ENCODE assay signal across 8 cellular contexts in genomic region chr1:204398197-204399125, GRCh38. TPM values are rescaled to one million over a fixed set of nuclear protein-coding genes. Genes with fewer than 3 reads are reported as not detected.
DNase-seq lines count a peak whose midpoint lies in the region; ATAC-seq and FAIRE-seq lines count a peak whose summit lies in the region.

No MANE protein-coding gene starts in this region.

- peak overlapping the region; percentile 59 for H3K27ac ChIP-seq in CD4-positive, CD25-positive, alpha-beta regulatory T cell (ENCODE audit: insufficient read depth, low read length, poor library complexity, severe bottlenecking)
- H3K27ac ChIP-seq in epithelial cell of prostate (no peak overlapping the region), mucosa of rectum (ENCODE audit: low read depth in 2 of 2, low read length in 2 of 2) (peak overlapping the region; percentile 46 to 73)

- no peaks in the 10 kb centered on the region for H3K9me3 Mint-ChIP-seq in CD4-positive, CD25-positive, alpha-beta regulatory T cell

- H3K36me3 ChIP-seq in CD4-positive, CD25-positive, alpha-beta regulatory T cell (ENCODE audit: control insufficient read depth, insufficient read depth, low read length): peaks cover 53% of the 10 kb centered on the region
- peaks cover 21 to 22% of the 10 kb centered on the region in 2 donors for H3K36me3 ChIP-seq in mucosa of rectum (ENCODE audit: control insufficient read depth in 2 of 2, insufficient read depth in 2 of 2, low read length in 2 of 2)

- peak overlapping the region in 1 of 2 donors; percentile 12 for H3K9ac ChIP-seq in mucosa of rectum (ENCODE audit: low read depth in 1 of 2, low read length in 2 of 2)

- H3K36me3 Mint-ChIP-seq in CD4-positive, CD25-positive, alpha-beta regulatory T cell: peaks cover 20% of the 10 kb centered on the region

- no peaks in the 10 kb centered on the region for H3K27me3 ChIP-seq in CD4-positive, CD25-positive, alpha-beta regulatory T cell (ENCODE audit: control insufficient read depth, insufficient read depth, low read length)
- no peaks in the 10 kb centered on the region for H3K27me3 ChIP-seq in mucosa of rectum (ENCODE audit: control insufficient read depth in 2 of 2, insufficient read depth in 2 of 2, low read length in 2 of 2)

- peaks cover 11 to 31% (median 15%) of the 10 kb centered on the region in 4 donors for H3K4me1 Mint-ChIP-seq in CD4-positive, CD25-positive, alpha-beta regulatory T cell

- no peak overlapping the region for H3K4me3 Mint-ChIP-seq in CD4-positive, CD25-positive, alpha-beta regulatory T cell

- H3K27ac Mint-ChIP-seq in CD4-positive, CD25-positive, alpha-beta regulatory T cell: peak overlapping the region in 2 of 3 donors; percentile 75 to 79

- H3K4me1 ChIP-seq in CD4-positive, CD25-positive, alpha-beta regulatory T cell (ENCODE audit: control insufficient read depth, insufficient read depth, low read length, poor library complexity, severe bottlenecking): no peaks in the 10 kb centered on the region
- H3K4me1 ChIP-seq in mucosa of rectum (ENCODE audit: control insufficient read depth in 2 of 2, insufficient read depth in 2 of 2, low read length in 2 of 2): peaks cover 3 to 5% of the 10 kb centered on the region in 2 donors

- H3K9me3 ChIP-seq in CD4-positive, CD25-positive, alpha-beta regulatory T cell (ENCODE audit: control insufficient read depth in 2 of 2, low read length in 2 of 2): no peaks in the 10 kb centered on the region
- H3K9me3 ChIP-seq in mucosa of rectum (ENCODE audit: control insufficient read depth in 2 of 2, low read length in 2 of 2): no peaks in the 10 kb centered on the region

- H3K4me3 ChIP-seq in CD4-positive, CD25-positive, alpha-beta regulatory T cell (ENCODE audit: low read depth, low read length): no peak overlapping the region
- H3K4me3 ChIP-seq in mucosa of rectum (ENCODE audit: low read length in 2 of 2): no peak overlapping the region

- DNase-seq in CD4-positive, CD25-positive, alpha-beta regulatory T cell: peak; percentile 46 to 74 (median 67)
- DNase-seq in GM19240 (ENCODE audit: insufficient read length, low spot score): peak; percentile 80
- peak; percentile 92 for DNase-seq in HTR-8/SVneo (ENCODE audit: insufficient read length, low spot score)
- DNase-seq in NCI-H748 treated with DMSO at 0.1 percent for 48 hours (lab: John Stamatoyannopoulos, UW): peak; percentile 76
- peak; percentile 37 to 56 for DNase-seq in activated CD4-positive, alpha-beta T cell treated with anti-CD3 and anti-CD28 coated beads, Interleukin-2, amount 50 U/mL, for 48 hours
- DNase-seq in epithelial cell of prostate (ENCODE audit: low read depth, low spot score): peak; percentile 72
- peak; percentile 81 for DNase-seq in ureter (ENCODE audit: low spot score)

- H3K27me3 Mint-ChIP-seq in CD4-positive, CD25-positive, alpha-beta regulatory T cell: no peaks in the 10 kb centered on the region

- peak; percentile 89 to 90 for ATAC-seq in CD4-positive, CD25-positive, alpha-beta regulatory T cell (ENCODE audit: low read depth in 2 of 2)

- FAIRE-seq in HTR-8/SVneo (lab: Jason Lieb, UNC): peak; percentile 31

RNA-seq across cellular contexts. Expression of gene PPP1R15B, which starts 13.2 kb away (rescaled TPM):
- 239 TPM for total RNA-seq in CD4-positive, CD25-positive, alpha-beta regulatory T cell
- 10 to 100 TPM; 13.2 to 24.2 (median 21.1) TPM for polyA plus RNA-seq in CD4-positive, CD25-positive, alpha-beta regulatory T cell
- 59.0 TPM for total RNA-seq in ureter

RNA-seq across cellular contexts. Expression of gene PLEKHA6, which starts 38.7 kb away (rescaled TPM):
- 0.17 TPM for total RNA-seq in CD4-positive, CD25-positive, alpha-beta regulatory T cell
- polyA plus RNA-seq in CD4-positive, CD25-positive, alpha-beta regulatory T cell: not detected
- total RNA-seq in ureter: 61.5 TPM

Comparison
In these comparisons a context has a peak if more than half of its experiments do, and no peak if none do; other contexts are left out.
1. RNA of gene PLEKHA6, which starts 38.7 kb away (total RNA-seq): 61.5 TPM in ureter (single experiment); 0.17 TPM in CD4-positive, CD25-positive, alpha-beta regulatory T cell (single experiment); every median in the first group is over 10 times any median in the second.
2. Peak in every context shown above with its lines, with median percentiles within 50 percentile points of each other: DNase-seq.